In the genomic region with DNA sequence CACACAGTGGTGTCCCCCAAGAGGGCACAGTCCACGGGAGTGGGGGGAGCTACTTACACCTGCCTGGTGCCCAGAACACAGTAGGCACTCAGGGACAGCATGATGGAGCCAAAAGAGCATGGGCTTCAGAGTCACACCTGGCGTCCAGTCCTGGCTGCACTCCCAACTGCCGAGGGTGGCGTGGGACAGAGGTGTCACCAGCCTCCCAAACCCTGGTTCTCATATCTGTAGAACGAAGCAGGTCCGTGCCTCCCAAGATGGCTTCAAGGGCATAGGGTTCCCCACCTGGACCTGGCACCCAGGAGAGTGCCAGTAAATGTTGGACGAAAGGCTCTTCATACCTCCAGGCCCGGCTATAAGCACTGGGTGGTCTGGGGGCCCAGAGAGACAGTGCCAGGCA, we compare ENCODE assay signal across 20 cellular contexts. TPM values are rescaled to one million over a fixed set of nuclear protein-coding genes. Genes with fewer than 3 reads are reported as not detected.
DNase-seq lines count a peak whose midpoint lies in the region; ATAC-seq, FAIRE-seq and TF ChIP-seq lines count a peak whose summit lies in the region.
"Had no signal": no experiment of that assay in that cellular context is flagged by ENCODE, and none has a peak within 500 bp of the region (broad histone marks: within the 10 kb centered on the region; RNA-seq: fewer than 3 reads in every experiment).

No MANE protein-coding gene starts in this region.

- TF ChIP-seq POLR2A in HepG2 (IDR thresholded peaks at IDR 0.05; ENCODE audit: insufficient read depth in 1 of 2, low read depth in 2 of 2, low read length in 2 of 2): no peak
- no peak for TF ChIP-seq POLR2A in right lobe of liver (IDR thresholded peaks at IDR 0.05)
- TF ChIP-seq POLR2A in H1 (IDR thresholded peaks at IDR 0.05; ENCODE audit: control extremely low read depth in 1 of 2, low read depth in 2 of 2, low read length in 2 of 2): no peak

- H3K56ac ChIP-seq in H1 (replicated peaks; ENCODE audit: insufficient read length, low read depth, low read length): no peak overlapping the region

- H3K4me1 ChIP-seq in HepG2 (ENCODE audit: insufficient read depth, low read length) (peaks cover 18% of the 10 kb centered on the region), right lobe of liver (no peaks in the 10 kb centered on the region), H1 (replicated peaks in 1 of 4; ENCODE audit: control insufficient read depth in 3 of 4, insufficient read depth in 4 of 4, low read length in 3 of 4) (peaks cover 0 to 3% (median 0%) of the 10 kb centered on the region in 4 experiments; a peak in 1 of 7 replicates), neuronal stem cell (ENCODE audit: control insufficient read depth in 2 of 2, insufficient read depth in 1 of 2, low read depth in 1 of 2, low read length in 2 of 2) (peaks cover 8 to 15% of the 10 kb centered on the region in 2 donors)

- BruUV-seq in HepG2 (replicated peaks; lab: Mats Ljungman, UMichigan): no TSS peak

- H2BK120ac ChIP-seq in H1 (replicated peaks; ENCODE audit: low read depth, low read length) (no peak overlapping the region), neuronal stem cell (ENCODE audit: low read depth, low read length) (no peak overlapping the region)

- H2AFZ ChIP-seq in HepG2 (ENCODE audit: low read length) (no peak overlapping the region), H1 (ENCODE audit: low read length) (no peak overlapping the region), neuronal stem cell (ENCODE audit: low read length) (no peak overlapping the region)

- H3K23me2 ChIP-seq in H1 (ENCODE audit: low read depth, low read length): no peaks in the 10 kb centered on the region

- H3K23ac ChIP-seq in H1 (ENCODE audit: insufficient read length): no peak overlapping the region
- H3K23ac ChIP-seq in neuronal stem cell (ENCODE audit: low read depth, low read length, poor library complexity): no peak overlapping the region

- no peak overlapping the region for H3K14ac ChIP-seq in H1 (ENCODE audit: insufficient read length)
- H3K14ac ChIP-seq in neuronal stem cell (ENCODE audit: low read length): no peak overlapping the region

- in situ Hi-C loops in HepG2 (cut with HindIII; ENCODE audit: extremely low pct_ligation_motif_present, low pct_unique_long_range_greater_than_20kb): no loop called here

- H3K4me3 ChIP-seq in HepG2 (replicated peaks in 1 of 3; ENCODE audit: insufficient read depth in 1 of 3, low read depth in 2 of 3, low read length in 3 of 3) (no peak overlapping the region), right lobe of liver (no peak overlapping the region), H1 (ENCODE audit: extremely low read depth in 1 of 4, insufficient read depth in 2 of 4, low read depth in 3 of 4, low read length in 4 of 4) (no peak overlapping the region), neuronal stem cell (ENCODE audit: low read length in 2 of 2) (no peak overlapping the region)

- H4K8ac ChIP-seq in H1 (ENCODE audit: extremely low read depth, insufficient read depth, low read length) (peak overlapping the region; percentile 4; the same call in 1 of the 2 replicates), neuronal stem cell (ENCODE audit: low read depth, low read length) (no peak overlapping the region)

- no peak overlapping the region for H3K4me2 ChIP-seq in HepG2 (ENCODE audit: low read depth, low read length)
- no peak overlapping the region for H3K4me2 ChIP-seq in H1 (ENCODE audit: insufficient read depth in 1 of 2, low read depth in 2 of 2, low read length in 2 of 2)
- H3K4me2 ChIP-seq in neuronal stem cell (ENCODE audit: insufficient read depth, low read length, poor library complexity, severe bottlenecking): no peak overlapping the region

- H2BK12ac ChIP-seq in H1 (ENCODE audit: low read depth, low read length) (no peak overlapping the region), neuronal stem cell (ENCODE audit: low read length) (no peak overlapping the region)

- TF ChIP-seq RAD21 in HepG2 (CRISPR knock-in tag; IDR thresholded peaks at IDR 0.05): no peak
- TF ChIP-seq RAD21 in H1 (IDR thresholded peaks at IDR 0.05 in 1 of 2, conservative IDR thresholded peaks at IDR 0.05 in 1 of 2; ENCODE audit: low read depth in 2 of 2, low read length in 2 of 2): no peak

- H3K9me3 ChIP-seq in HepG2 (ENCODE audit: low read length) (no peaks in the 10 kb centered on the region), right lobe of liver (no peaks in the 10 kb centered on the region), H1 (ENCODE audit: insufficient read depth in 2 of 2, low read depth in 1 of 2, low read length in 1 of 2) (no peaks in the 10 kb centered on the region), neuronal stem cell (replicated peaks in 1 of 2; ENCODE audit: control insufficient read depth in 2 of 2, insufficient read depth in 1 of 2, low read depth in 1 of 2, low read length in 2 of 2) (no peaks in the 10 kb centered on the region)

- H3K18ac ChIP-seq in H1 (ENCODE audit: extremely low read depth, low read length): no peak overlapping the region
- H3K18ac ChIP-seq in neuronal stem cell (ENCODE audit: low read length): peak overlapping the region; percentile 57

- H3K9ac ChIP-seq in HepG2 (ENCODE audit: insufficient read depth, low read depth, low read length): no peak overlapping the region
- H3K9ac ChIP-seq in H1 (replicated peaks in 1 of 4; ENCODE audit: extremely low read depth in 1 of 4, low read depth in 3 of 4, low read length in 3 of 4): no peak overlapping the region
- H3K9ac ChIP-seq in neuronal stem cell (ENCODE audit: low read depth, low read length, poor library complexity): no peak overlapping the region

- H2BK20ac ChIP-seq in H1 (ENCODE audit: low read length): no peak overlapping the region

- FAIRE-seq in HepG2 (lab: Jason Lieb, UNC) (no peak), H1 (lab: Jason Lieb, UNC) (no peak)
- FAIRE-seq: G401.6, GM12892 had no signal

- H3K27me3 ChIP-seq in HepG2 (ENCODE audit: control insufficient read depth in 1 of 2, insufficient read depth in 2 of 2, low read length in 2 of 2) (peaks cover 39 to 59% of the 10 kb centered on the region in 2 experiments), right lobe of liver (no peaks in the 10 kb centered on the region), H1 (replicated peaks in 1 of 4; ENCODE audit: control insufficient read depth in 3 of 4, extremely low read depth in 1 of 4, insufficient read depth in 3 of 4, low read length in 3 of 4) (no peaks in the 10 kb centered on the region; a peak in 2 of 7 replicates), neuronal stem cell (ENCODE audit: control insufficient read depth in 3 of 3, insufficient read depth in 3 of 3, low read depth in 1 of 3, low read length in 3 of 3) (no peaks in the 10 kb centered on the region)

- H4K91ac ChIP-seq in H1 (replicated peaks; ENCODE audit: insufficient read length, low read length): no peak overlapping the region
- peak overlapping the region; percentile 43 for H4K91ac ChIP-seq in neuronal stem cell (ENCODE audit: low read depth, low read length, poor library complexity)

- ATAC-seq in HepG2: no peak
- no peak for ATAC-seq in right lobe of liver
- ATAC-seq in HG03108 (IDR thresholded peaks at IDR 0.05; ENCODE audit: unreplicated experiment): no peak

- H3K4ac ChIP-seq in H1 (replicated peaks; ENCODE audit: insufficient read length, low read depth, low read length) (peak overlapping the region; percentile 53), neuronal stem cell (ENCODE audit: low read length) (no peak overlapping the region)

- H2AK5ac ChIP-seq in H1 (ENCODE audit: low read depth, low read length) (no peak overlapping the region), neuronal stem cell (ENCODE audit: low read depth, low read length) (peak overlapping the region; percentile 91)

- POLR2A ChIA-PET in HepG2 (lab: Yijun Ruan, JAX) (no interaction called here), H1 (lab: Charles Lee; ENCODE audit: partially characterized antibody) (no interaction called here)

- DNase-seq in HepG2 (ENCODE audit: low spot score) (no peak), right lobe of liver (no peak), H1 (ENCODE audit: low read depth in 1 of 2, low spot score in 2 of 2) (no peak), neuronal stem cell (ENCODE audit: low spot score) (no peak), globus pallidus (ENCODE audit: low spot score) (no peak), kidney glomerular epithelial cell (lab: John Stamatoyannopoulos, UW) (no peak)
- DNase-seq: C1 segment of cervical spinal cord; Calu3; CD4-positive, alpha-beta memory T cell; DMS153; DND-41; GOT3; H7; HCEC 1CT had no signal

- TF ChIP-seq EP300 in HepG2 (IDR thresholded peaks at IDR 0.05; ENCODE audit: low read depth in 2 of 2, low read length in 2 of 2) (no peak), HepG2 (CRISPR knock-in tag; IDR thresholded peaks at IDR 0.05; ENCODE audit: borderline replicate concordance) (no peak), H1 (IDR thresholded peaks at IDR 0.05; ENCODE audit: borderline replicate concordance in 1 of 2, low read depth in 2 of 2, low read length in 2 of 2) (no peak)

- H3K79me1 ChIP-seq in H1 (ENCODE audit: low read depth, low read length) (no peaks in the 10 kb centered on the region), neuronal stem cell (ENCODE audit: low read depth, low read length) (no peaks in the 10 kb centered on the region)

- TF ChIP-seq CTCF in HepG2 (CRISPR knock-in tag; IDR thresholded peaks at IDR 0.05): no peak
- TF ChIP-seq CTCF in right lobe of liver (IDR thresholded peaks at IDR 0.05): no peak
- no peak for TF ChIP-seq CTCF in H1 (IDR thresholded peaks at IDR 0.05; ENCODE audit: control extremely low read depth in 1 of 3, insufficient read depth in 1 of 3, low read depth in 1 of 3, low read length in 3 of 3)

- H3K27ac ChIP-seq in HepG2 (ENCODE audit: extremely low read length, insufficient read depth, low read length) (no peak overlapping the region), right lobe of liver (no peak overlapping the region), H1 (ENCODE audit: low read depth, low read length) (no peak overlapping the region), neuronal stem cell (replicated peaks; ENCODE audit: low read length) (no peak overlapping the region)

- H2BK5ac ChIP-seq in H1 (ENCODE audit: low read depth, low read length): no peak overlapping the region
- peak overlapping the region; percentile 91 for H2BK5ac ChIP-seq in neuronal stem cell (ENCODE audit: low read length)

- H4K20me1 ChIP-seq in HepG2 (ENCODE audit: insufficient read depth, low read length): no peaks in the 10 kb centered on the region; the same call in 1 of the 2 replicates
- H4K20me1 ChIP-seq in H1 (replicated peaks in 1 of 2; ENCODE audit: control insufficient read depth in 1 of 2, insufficient read depth in 2 of 2, low read length in 2 of 2): peaks cover 0 to 2% of the 10 kb centered on the region in 2 experiments

- 27% methylated on average over 7 of the region's 8 CpGs for WGBS in HepG2 (ENCODE audit: low lambda C conversion rate)
- no CpG with 5 or more reads among the region's 8 CpGs for whole genome bisulfite sequencing in right lobe of liver (ENCODE audit: insufficient coverage, low coverage, low lambda C conversion rate, missing lambda C conversion rate)
- WGBS in H1 (ENCODE audit: extremely low coverage in 1 of 2, insufficient coverage in 1 of 2, insufficient read length in 1 of 2, insufficient replicate concordance in 2 of 2, low coverage in 1 of 2, low lambda C conversion rate in 2 of 2, missing lambda C conversion rate in 1 of 2), 2 experiments: 87% methylated on average over 8 of the region's 8 CpGs; no CpG with 5 or more reads in 1 of the 2 experiments
- no CpG with 5 or more reads among the region's 8 CpGs for WGBS in neuronal stem cell (ENCODE audit: extremely low coverage in 2 of 2, insufficient read length in 2 of 2, insufficient replicate concordance in 1 of 2), 2 donors

- H4K5ac ChIP-seq in H1 (ENCODE audit: insufficient read length, low read depth, low read length): no peak overlapping the region

- H3K36me3 ChIP-seq in HepG2 (replicated peaks in 1 of 2; ENCODE audit: control insufficient read depth in 1 of 2, insufficient read depth in 2 of 2, low read length in 2 of 2): no peaks in the 10 kb centered on the region
- no peaks in the 10 kb centered on the region for H3K36me3 ChIP-seq in right lobe of liver
- H3K36me3 ChIP-seq in H1 (ENCODE audit: control insufficient read depth in 2 of 4, insufficient read depth in 4 of 4, low read length in 3 of 4): no peaks in the 10 kb centered on the region
- no peaks in the 10 kb centered on the region for H3K36me3 ChIP-seq in neuronal stem cell (replicated peaks in 1 of 2; ENCODE audit: control insufficient read depth in 2 of 2, insufficient read depth in 2 of 2, low read length in 2 of 2)

- CTCF ChIA-PET in HepG2 (lab: Yijun Ruan, JAX; ENCODE audit: low intra/inter-chr PET ratio, low total read pairs): no interaction called here
- CTCF ChIA-PET in H1 (lab: Charles Lee; ENCODE audit: partially characterized antibody): interaction anchor here (1.2 to 1.5 kb wide), 3 partner anchors 21 to 34 kb away, joined by 3 read pairs; no protein-coding TSS in a partner anchor

- H2BK15ac ChIP-seq in H1 (ENCODE audit: low read length): 0 out of 2 replicates have a peak overlapping the region, but pooled peaks have one; percentile 72
- H2BK15ac ChIP-seq in neuronal stem cell (ENCODE audit: low read length): peak overlapping the region; percentile 89

- H3K79me2 ChIP-seq in HepG2 (ENCODE audit: insufficient read depth, low read length) (no peaks in the 10 kb centered on the region), H1 (ENCODE audit: control insufficient read depth in 1 of 2, insufficient read depth in 2 of 2, low read length in 2 of 2) (no peaks in the 10 kb centered on the region)

- intact Hi-C loops in HepG2 (cut with micrococcal nuclease; ENCODE audit: unreplicated experiment): no loop called here
- intact Hi-C loops in right lobe of liver (cut with DNase I): no loop called here

RNA-seq across cellular contexts. Expression of a gene that starts 8.9 kb away (rescaled TPM):
- 0.10 and 0.18 TPM in 2 replicates for total RNA-seq in HepG2 (2016; rRNA removed; fragmentation: Illumina TruSeq; extraction: Trizol)
- 0.10 TPM in 1 of 2 replicates, not detected in the other for total RNA-seq in HepG2 (2016; cell fraction: cytosol; rRNA removed; fragmentation: Illumina TruSeq; extraction: Trizol; ENCODE audit: low read depth)
- total RNA-seq in HepG2 (2016; cell fraction: insoluble cytoplasmic fraction; rRNA removed; fragmentation: Illumina TruSeq; extraction: Trizol): 0.06 TPM in 1 of 2 replicates, not detected in the other
- total RNA-seq in HepG2 (2016; cell fraction: membrane; rRNA removed; fragmentation: Illumina TruSeq; extraction: Trizol): 0.12 and 0.14 TPM in 2 replicates
- total RNA-seq in HepG2 (2016; cell fraction: nucleus; rRNA removed; fragmentation: Illumina TruSeq; extraction: Trizol): not detected in 2 replicates
- polyA plus RNA-seq in HepG2 (2011; rRNA removed): not detected in 2 replicates
- not detected in 2 replicates for polyA plus RNA-seq in HepG2 (2011; cell fraction: cytosol; rRNA removed)
- not detected in 2 replicates for polyA plus RNA-seq in HepG2 (2011; cell fraction: nucleus; rRNA removed)
- 0.08 TPM in 1 of 2 replicates, not detected in the other for polyA plus RNA-seq in HepG2 (2012)
- 0.08 TPM in 1 of 2 replicates, not detected in the other for polyA plus RNA-seq in HepG2 (2016; cell fraction: cytosol; fragmentation: Illumina TruSeq; extraction: Trizol; ENCODE audit: low read depth)
- polyA plus RNA-seq in HepG2 (2016; cell fraction: insoluble cytoplasmic fraction; fragmentation: Illumina TruSeq; extraction: Trizol; ENCODE audit: low read depth): 0.34 TPM in 1 of 2 replicates, not detected in the other
- polyA plus RNA-seq in HepG2 (2016; cell fraction: membrane; fragmentation: Illumina TruSeq; extraction: Trizol; ENCODE audit: low read depth): 0.17 TPM in 2 replicates
- polyA plus RNA-seq in HepG2 (2016; cell fraction: nucleus; fragmentation: Illumina TruSeq; extraction: Trizol; ENCODE audit: insufficient read depth, low read depth): not detected in 2 replicates
- polyA minus RNA-seq in HepG2 (2011; rRNA and poly(A)+ RNA removed; ENCODE audit: low replicate concordance): not detected in 2 replicates
- not detected in 2 replicates for polyA minus RNA-seq in HepG2 (2011; cell fraction: cytosol; rRNA and poly(A)+ RNA removed)
- polyA minus RNA-seq in HepG2 (2011; cell fraction: nucleus; rRNA and poly(A)+ RNA removed): not detected in 2 replicates
- total RNA-seq in right lobe of liver: not detected
- 4.4 and 4.5 TPM in 2 replicates for total RNA-seq in H1 (2021; fragmentation: NEBNext Ultra II Directional; extraction: Animal tissue kit (Norgen Biotek cat#: 25700))
- 2.0 and 3.1 TPM in 2 replicates for polyA plus RNA-seq in H1 (2011; rRNA removed)
- 1.1 TPM for polyA plus RNA-seq in H1 (2011; cell fraction: cytosol; rRNA removed)
- polyA plus RNA-seq in H1 (2011; cell fraction: nucleus; rRNA removed): 6.5 TPM
- 2.9 to 8.2 TPM (median 6.9 TPM) in 4 replicates for polyA plus RNA-seq in H1 (2012, experiment 1 of 2)
- 5.6 TPM for polyA plus RNA-seq in H1 (2012, experiment 2 of 2)
- polyA plus RNA-seq in H1 (2013, experiment 1 of 2): 3.7 TPM
- polyA plus RNA-seq in H1 (2013, experiment 2 of 2): 4.0 TPM
- 0.54 and 0.66 TPM in 2 replicates for polyA minus RNA-seq in H1 (2011; rRNA and poly(A)+ RNA removed)
- 3.4 TPM for polyA minus RNA-seq in H1 (2011; cell fraction: cytosol; rRNA and poly(A)+ RNA removed)
- 1.6 TPM for polyA minus RNA-seq in H1 (2011; cell fraction: nucleus; rRNA and poly(A)+ RNA removed)
- polyA plus RNA-seq in neuronal stem cell (2013, experiment 1 of 2): 1.4 TPM
- polyA plus RNA-seq in neuronal stem cell (2013, experiment 2 of 2): 1.4 TPM
- total RNA-seq: A172; A673; Calu3; CD4-positive, alpha-beta memory T cell had no signal
- polyA plus RNA-seq: BJ; CD4-positive, alpha-beta memory T cell had no signal

RNA-seq across cellular contexts. Expression of a gene that starts 27.1 kb away (rescaled TPM):
- 37.4 and 41.5 TPM in 2 replicates for total RNA-seq in HepG2 (2016; rRNA removed; fragmentation: Illumina TruSeq; extraction: Trizol)
- 19.3 and 19.7 TPM in 2 replicates for total RNA-seq in HepG2 (2016; cell fraction: cytosol; rRNA removed; fragmentation: Illumina TruSeq; extraction: Trizol; ENCODE audit: low read depth)
- 37.3 and 39.8 TPM in 2 replicates for total RNA-seq in HepG2 (2016; cell fraction: insoluble cytoplasmic fraction; rRNA removed; fragmentation: Illumina TruSeq; extraction: Trizol)
- total RNA-seq in HepG2 (2016; cell fraction: membrane; rRNA removed; fragmentation: Illumina TruSeq; extraction: Trizol): 18.5 and 19.9 TPM in 2 replicates
- 31.6 and 31.7 TPM in 2 replicates for total RNA-seq in HepG2 (2016; cell fraction: nucleus; rRNA removed; fragmentation: Illumina TruSeq; extraction: Trizol)
- 18.5 and 20.5 TPM in 2 replicates for polyA plus RNA-seq in HepG2 (2011; rRNA removed)
- polyA plus RNA-seq in HepG2 (2011; cell fraction: cytosol; rRNA removed): 11.8 and 12.2 TPM in 2 replicates
- 64.3 and 72.2 TPM in 2 replicates for polyA plus RNA-seq in HepG2 (2011; cell fraction: nucleus; rRNA removed)
- polyA plus RNA-seq in HepG2 (2012): 29.8 and 30.8 TPM in 2 replicates
- 3.5 and 4.8 TPM in 2 replicates for polyA plus RNA-seq in HepG2 (2016; cell fraction: cytosol; fragmentation: Illumina TruSeq; extraction: Trizol; ENCODE audit: low read depth)
- polyA plus RNA-seq in HepG2 (2016; cell fraction: insoluble cytoplasmic fraction; fragmentation: Illumina TruSeq; extraction: Trizol; ENCODE audit: low read depth): 31.7 and 35.2 TPM in 2 replicates
- polyA plus RNA-seq in HepG2 (2016; cell fraction: membrane; fragmentation: Illumina TruSeq; extraction: Trizol; ENCODE audit: low read depth): 9.5 and 9.7 TPM in 2 replicates
- 69.1 and 71.6 TPM in 2 replicates for polyA plus RNA-seq in HepG2 (2016; cell fraction: nucleus; fragmentation: Illumina TruSeq; extraction: Trizol; ENCODE audit: insufficient read depth, low read depth)
- 28.3 and 39.1 TPM in 2 replicates for polyA minus RNA-seq in HepG2 (2011; rRNA and poly(A)+ RNA removed; ENCODE audit: low replicate concordance)
- polyA minus RNA-seq in HepG2 (2011; cell fraction: cytosol; rRNA and poly(A)+ RNA removed): 11.3 and 14.2 TPM in 2 replicates
- polyA minus RNA-seq in HepG2 (2011; cell fraction: nucleus; rRNA and poly(A)+ RNA removed): 62.2 and 69.3 TPM in 2 replicates
- 10 to 100 TPM; 15.6 to 27.8 (median 21.2) TPM for total RNA-seq in right lobe of liver
- 42.4 and 42.6 TPM in 2 replicates for total RNA-seq in H1 (2021; fragmentation: NEBNext Ultra II Directional; extraction: Animal tissue kit (Norgen Biotek cat#: 25700))
- polyA plus RNA-seq in H1 (2011; rRNA removed): 11.7 and 16.9 TPM in 2 replicates
- polyA plus RNA-seq in H1 (2011; cell fraction: cytosol; rRNA removed): 17.9 TPM
- polyA plus RNA-seq in H1 (2011; cell fraction: nucleus; rRNA removed): 47.6 TPM
- 21.7 to 24.9 TPM (median 23.7 TPM) in 4 replicates for polyA plus RNA-seq in H1 (2012, experiment 1 of 2)
- polyA plus RNA-seq in H1 (2012, experiment 2 of 2): 5.0 TPM
- polyA plus RNA-seq in H1 (2013, experiment 1 of 2): 17.0 TPM
- polyA plus RNA-seq in H1 (2013, experiment 2 of 2): 15.9 TPM
- polyA minus RNA-seq in H1 (2011; rRNA and poly(A)+ RNA removed): 51.4 and 59.5 TPM in 2 replicates
- polyA minus RNA-seq in H1 (2011; cell fraction: cytosol; rRNA and poly(A)+ RNA removed): 16.6 TPM
- 25.7 TPM for polyA minus RNA-seq in H1 (2011; cell fraction: nucleus; rRNA and poly(A)+ RNA removed)
- 23.2 TPM for polyA plus RNA-seq in neuronal stem cell (2013, experiment 1 of 2)
- polyA plus RNA-seq in neuronal stem cell (2013, experiment 2 of 2): 23.6 TPM

RNA-seq across cellular contexts. Expression of a gene that starts 28.4 kb away (rescaled TPM):
- total RNA-seq in HepG2 (2016; rRNA removed; fragmentation: Illumina TruSeq; extraction: Trizol) (31.3 and 37.8 TPM in 2 replicates), right lobe of liver (10 to 100 TPM; 27.0 to 45.6 (median 31.8) TPM)
- total RNA-seq in HepG2 (2016; cell fraction: cytosol; rRNA removed; fragmentation: Illumina TruSeq; extraction: Trizol; ENCODE audit: low read depth): 14.9 and 15.3 TPM in 2 replicates
- total RNA-seq in HepG2 (2016; cell fraction: insoluble cytoplasmic fraction; rRNA removed; fragmentation: Illumina TruSeq; extraction: Trizol): 30.0 and 35.2 TPM in 2 replicates
- total RNA-seq in HepG2 (2016; cell fraction: membrane; rRNA removed; fragmentation: Illumina TruSeq; extraction: Trizol): 20.4 and 23.8 TPM in 2 replicates
- 23.8 and 28.4 TPM in 2 replicates for total RNA-seq in HepG2 (2016; cell fraction: nucleus; rRNA removed; fragmentation: Illumina TruSeq; extraction: Trizol)
- polyA plus RNA-seq in HepG2 (2011; rRNA removed) (20.4 and 22.5 TPM in 2 replicates), H1 (2011; rRNA removed) (14.4 and 24.7 TPM in 2 replicates)
- 19.5 and 23.4 TPM in 2 replicates for polyA plus RNA-seq in HepG2 (2011; cell fraction: cytosol; rRNA removed)
- polyA plus RNA-seq in HepG2 (2011; cell fraction: nucleus; rRNA removed): 31.1 and 31.2 TPM in 2 replicates
- 21.4 and 26.9 TPM in 2 replicates for polyA plus RNA-seq in HepG2 (2012)
- 13.5 and 13.6 TPM in 2 replicates for polyA plus RNA-seq in HepG2 (2016; cell fraction: cytosol; fragmentation: Illumina TruSeq; extraction: Trizol; ENCODE audit: low read depth)
- polyA plus RNA-seq in HepG2 (2016; cell fraction: insoluble cytoplasmic fraction; fragmentation: Illumina TruSeq; extraction: Trizol; ENCODE audit: low read depth): 33.7 and 36.3 TPM in 2 replicates
- polyA plus RNA-seq in HepG2 (2016; cell fraction: membrane; fragmentation: Illumina TruSeq; extraction: Trizol; ENCODE audit: low read depth): 18.0 and 19.8 TPM in 2 replicates
- 87.6 and 92.7 TPM in 2 replicates for polyA plus RNA-seq in HepG2 (2016; cell fraction: nucleus; fragmentation: Illumina TruSeq; extraction: Trizol; ENCODE audit: insufficient read depth, low read depth)
- 27.2 and 36.2 TPM in 2 replicates for polyA minus RNA-seq in HepG2 (2011; rRNA and poly(A)+ RNA removed; ENCODE audit: low replicate concordance)
- 13.0 and 15.4 TPM in 2 replicates for polyA minus RNA-seq in HepG2 (2011; cell fraction: cytosol; rRNA and poly(A)+ RNA removed)
- 16.7 and 20.9 TPM in 2 replicates for polyA minus RNA-seq in HepG2 (2011; cell fraction: nucleus; rRNA and poly(A)+ RNA removed)
- 22.8 and 24.1 TPM in 2 replicates for total RNA-seq in H1 (2021; fragmentation: NEBNext Ultra II Directional; extraction: Animal tissue kit (Norgen Biotek cat#: 25700))
- 18.4 TPM for polyA plus RNA-seq in H1 (2011; cell fraction: cytosol; rRNA removed)
- polyA plus RNA-seq in H1 (2011; cell fraction: nucleus; rRNA removed): 19.7 TPM
- 17.7 to 22.3 TPM (median 18.6 TPM) in 4 replicates for polyA plus RNA-seq in H1 (2012, experiment 1 of 2)
- 18.3 TPM for polyA plus RNA-seq in H1 (2012, experiment 2 of 2)
- 23.6 TPM for polyA plus RNA-seq in H1 (2013, experiment 1 of 2)
- polyA plus RNA-seq in H1 (2013, experiment 2 of 2): 23.9 TPM
- polyA minus RNA-seq in H1 (2011; rRNA and poly(A)+ RNA removed): 7.7 and 10.8 TPM in 2 replicates
- polyA minus RNA-seq in H1 (2011; cell fraction: cytosol; rRNA and poly(A)+ RNA removed): 8.8 TPM
- 12.1 TPM for polyA minus RNA-seq in H1 (2011; cell fraction: nucleus; rRNA and poly(A)+ RNA removed)
- 24.2 TPM for polyA plus RNA-seq in neuronal stem cell (2013, experiment 1 of 2)
- polyA plus RNA-seq in neuronal stem cell (2013, experiment 2 of 2): 25.1 TPM
